ENCODE assay signal across 17 cellular contexts in the genomic region with DNA sequence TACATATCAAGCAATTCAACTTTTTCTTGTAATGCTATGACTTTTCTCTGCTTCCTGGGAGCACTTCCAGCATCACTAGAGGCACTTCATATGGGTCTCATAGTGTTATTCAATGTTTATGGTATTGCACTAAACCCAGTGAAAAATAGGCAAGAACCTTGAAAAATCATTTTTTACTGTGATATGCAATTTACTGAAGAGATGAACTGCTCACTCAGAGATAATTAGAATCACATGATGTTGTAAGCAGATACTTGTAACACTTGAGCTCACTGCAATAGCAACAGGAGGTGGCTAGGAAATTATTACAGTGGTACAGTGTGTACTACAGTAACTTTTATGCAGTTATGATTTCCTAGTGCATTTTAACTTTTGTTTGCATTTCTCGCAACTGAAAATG.
DNase-seq lines count a peak whose midpoint lies in the region; ATAC-seq and TF ChIP-seq lines count a peak whose summit lies in the region.
"Had no signal": no experiment of that assay in that cellular context is flagged by ENCODE, and none has a peak within 500 bp of the region (broad histone marks: within the 10 kb centered on the region; RNA-seq: fewer than 3 reads in every experiment).

No MANE protein-coding gene starts in this region.

- H3K4me1 ChIP-seq in right cardiac atrium (ENCODE audit: control insufficient read depth, insufficient read depth, low read length) (no peaks in the 10 kb centered on the region), right atrium auricular region (no peaks in the 10 kb centered on the region)
- H3K4me1 ChIP-seq: A549 had no signal

- ATAC-seq in right cardiac atrium, result peak; percentile 41 to 65
- no peak for ATAC-seq in HG02870 (IDR thresholded peaks at IDR 0.05; ENCODE audit: unreplicated experiment)
- ATAC-seq: A549, Panc1, T-cell had no signal

- intact Hi-C loops in right cardiac atrium (cut with DNase I), result no loop called here

- DNase-seq in NCI-H1417 (lab: John Stamatoyannopoulos, UW) (peak in 2 of 3 experiments; percentile 44 to 52), NCI-H1417 treated with DMSO at 0.1 percent for 48 hours (lab: John Stamatoyannopoulos, UW) (no peak), right cardiac atrium (no peak), right atrium auricular region (ENCODE audit: low spot score) (no peak), choroid plexus epithelial cell (ENCODE audit: low read depth) (peak; percentile 10), OCI-M1 (lab: John Stamatoyannopoulos, UW) (no peak), HPDE6-E6E7 (ENCODE audit: extremely low spot score) (no peak)
- DNase-seq: C1 segment of cervical spinal cord, HFFc6, NCI-H1048, NCI-H1930, NCI-H82, T-cell had no signal

- TF ChIP-seq CTCF in right atrium auricular region (IDR thresholded peaks at IDR 0.05) (no peak), choroid plexus epithelial cell (conservative IDR thresholded peaks at IDR 0.05; ENCODE audit: low read depth, low read length) (no peak)

- WGBS in right cardiac atrium, result 87% methylated on average over 1 of the region's 1 CpG

- H3K9me3 ChIP-seq in right cardiac atrium (ENCODE audit: control insufficient read depth, low read length), result no peaks in the 10 kb centered on the region
- H3K9me3 ChIP-seq in right atrium auricular region, result peaks cover 0 to 11% of the 10 kb centered on the region in 2 donors
- H3K9me3 ChIP-seq: A549 had no signal

- H3K27ac ChIP-seq in right cardiac atrium (ENCODE audit: low read length) (no peak overlapping the region), right atrium auricular region (no peak overlapping the region)
- H3K27ac ChIP-seq: A549, KMS-11 had no signal

- no peak overlapping the region for H3K4me3 ChIP-seq in right cardiac atrium (ENCODE audit: low read length)
- H3K4me3 ChIP-seq in right atrium auricular region, result no peak overlapping the region
- no peak overlapping the region for H3K4me3 ChIP-seq in choroid plexus epithelial cell (ENCODE audit: low read depth, low read length)
- H3K4me3 ChIP-seq: A549 had no signal

- H3K27me3 ChIP-seq in right cardiac atrium (ENCODE audit: control insufficient read depth, insufficient read depth), result no peaks in the 10 kb centered on the region
- H3K27me3 ChIP-seq in right atrium auricular region, result no peaks in the 10 kb centered on the region

- H3K36me3 ChIP-seq in right atrium auricular region, result no peaks in the 10 kb centered on the region

Comparison
In these comparisons a context has a peak if more than half of its experiments do, and no peak if none do; other contexts are left out.
1. DNase-seq: peak in NCI-H1417 (2 of 3) and choroid plexus epithelial cell (single experiment); none in NCI-H1417 treated with DMSO at 0.1 percent for 48 hours (single experiment), right cardiac atrium (0 of 3), right atrium auricular region (single experiment), OCI-M1 (single experiment) and HPDE6-E6E7 (single experiment).